8 cellular contexts compared by ENCODE assay signal in genomic region chr11:112881461-112881860, GRCh38.
DNase-seq lines count a peak whose midpoint lies in the region; ATAC-seq and TF ChIP-seq lines count a peak whose summit lies in the region.

No MANE protein-coding gene starts in this region.

- H3K9me3 Mint-ChIP-seq in natural killer cell treated with Interleukin-12 subunit alpha and Interleukin-12 subunit beta and Interleukin-15 and Interleukin-18, amount 100 ng/mL, for 72 hours = no peaks in the 10 kb centered on the region
- no peaks in the 10 kb centered on the region for H3K9me3 Mint-ChIP-seq in activated naive CD4-positive, alpha-beta T cell treated with anti-CD3 and anti-CD28 coated beads for 36 hours

- H3K9me3 ChIP-seq in PC-9 (ENCODE audit: insufficient read depth, low read depth) = no peaks in the 10 kb centered on the region
- H3K9me3 ChIP-seq in T-helper 17 cell (ENCODE audit: control insufficient read depth, low read length, poor library complexity, severe bottlenecking) = no peaks in the 10 kb centered on the region
- H3K9me3 ChIP-seq in WERI-Rb-1 (ENCODE audit: severe bottlenecking) = no peaks in the 10 kb centered on the region

- intact Hi-C loops in PC-9 (cut with micrococcal nuclease; ENCODE audit: unreplicated experiment) = no loop called here
- intact Hi-C loops in activated naive CD4-positive, alpha-beta T cell treated with anti-CD3 and anti-CD28 coated beads for 36 hours (cut with micrococcal nuclease) = no loop called here

- no peaks in the 10 kb centered on the region for H4K20me1 ChIP-seq in PC-9 (ENCODE audit: insufficient read depth)

- no peak overlapping the region for H3K27ac Mint-ChIP-seq in natural killer cell treated with Interleukin-12 subunit alpha and Interleukin-12 subunit beta and Interleukin-15 and Interleukin-18, amount 100 ng/mL, for 72 hours
- H3K27ac Mint-ChIP-seq in activated naive CD4-positive, alpha-beta T cell treated with anti-CD3 and anti-CD28 coated beads for 36 hours = no peak overlapping the region
- no peak overlapping the region for H3K27ac Mint-ChIP-seq in T-helper 17 cell

- POLR2A ChIA-PET in PC-9 (lab: Charles Lee; ENCODE audit: unreplicated experiment) = no interaction called here

- H3K36me3 ChIP-seq in PC-9 (ENCODE audit: low read depth) (no peaks in the 10 kb centered on the region), WERI-Rb-1 (no peaks in the 10 kb centered on the region)

- H3K27ac ChIP-seq in PC-9 = no peak overlapping the region
- H3K27ac ChIP-seq in WERI-Rb-1 = no peak overlapping the region

- H3K36me3 Mint-ChIP-seq in natural killer cell treated with Interleukin-12 subunit alpha and Interleukin-12 subunit beta and Interleukin-15 and Interleukin-18, amount 100 ng/mL, for 72 hours = no peaks in the 10 kb centered on the region
- no peaks in the 10 kb centered on the region for H3K36me3 Mint-ChIP-seq in activated naive CD4-positive, alpha-beta T cell treated with anti-CD3 and anti-CD28 coated beads for 36 hours (ENCODE audit: low read depth)
- no peaks in the 10 kb centered on the region for H3K36me3 Mint-ChIP-seq in T-helper 17 cell (ENCODE audit: low read depth)

- peak overlapping the region; percentile 60 for H2AFZ ChIP-seq in PC-9

- H3K4me1 Mint-ChIP-seq in natural killer cell treated with Interleukin-12 subunit alpha and Interleukin-12 subunit beta and Interleukin-15 and Interleukin-18, amount 100 ng/mL, for 72 hours (ENCODE audit: low read depth in 2 of 2) = peaks cover 15 to 55% of the 10 kb centered on the region in 2 donors
- no peaks in the 10 kb centered on the region for H3K4me1 Mint-ChIP-seq in activated naive CD4-positive, alpha-beta T cell treated with anti-CD3 and anti-CD28 coated beads for 36 hours (ENCODE audit: low read depth)
- peaks cover 3% of the 10 kb centered on the region for H3K4me1 Mint-ChIP-seq in T-helper 17 cell

- no peaks in the 10 kb centered on the region for H3K79me2 ChIP-seq in PC-9 (ENCODE audit: low read depth)

- H3K4me3 Mint-ChIP-seq in natural killer cell treated with Interleukin-12 subunit alpha and Interleukin-12 subunit beta and Interleukin-15 and Interleukin-18, amount 100 ng/mL, for 72 hours = peak overlapping the region; percentile 78
- no peak overlapping the region for H3K4me3 Mint-ChIP-seq in activated naive CD4-positive, alpha-beta T cell treated with anti-CD3 and anti-CD28 coated beads for 36 hours
- no peak overlapping the region for H3K4me3 Mint-ChIP-seq in T-helper 17 cell

- no peaks in the 10 kb centered on the region for H3K9me2 ChIP-seq in PC-9 (ENCODE audit: insufficient read depth)

- ATAC-seq in natural killer cell treated with Interleukin-12 subunit alpha and Interleukin-12 subunit beta and Interleukin-15 and Interleukin-18, amount 100 ng/mL, for 72 hours = no peak
- ATAC-seq in T-helper 17 cell = no peak

- peak overlapping the region; percentile 72 for H3K4me2 ChIP-seq in PC-9

- H3K4me1 ChIP-seq in PC-9 (replicated peaks; ENCODE audit: insufficient read depth) = no peaks in the 10 kb centered on the region

- H3F3A ChIP-seq in PC-9 (ENCODE audit: insufficient read depth, low read depth) = no peaks in the 10 kb centered on the region

- TF ChIP-seq CTCF in PC-9 (conservative IDR thresholded peaks at IDR 0.05) (no peak), foreskin fibroblast (IDR thresholded peaks at IDR 0.05; ENCODE audit: low read depth, low read length) (no peak), WERI-Rb-1 (IDR thresholded peaks at IDR 0.05; ENCODE audit: low read depth, low read length) (no peak)

- CTCF ChIA-PET in PC-9 (lab: Charles Lee) = no interaction called here
- CTCF ChIA-PET in activated naive CD4-positive, alpha-beta T cell treated with anti-CD3 and anti-CD28 coated beads for 36 hours (lab: Charles Lee) = no interaction called here

- H3K27me3 ChIP-seq in PC-9 (ENCODE audit: insufficient read depth, low read depth) = peaks cover 21% of the 10 kb centered on the region; the same call in 1 of the 2 replicates
- H3K27me3 ChIP-seq in WERI-Rb-1 (ENCODE audit: insufficient read depth, low read depth, severe bottlenecking) = no peaks in the 10 kb centered on the region

- BruUV-seq in PC-9 (replicated peaks; lab: Mats Ljungman, UMichigan) = no TSS peak

- DNase-seq in GOT3 (lab: John Stamatoyannopoulos, UW) (peak; percentile 1), PC-9 (peak; percentile 1 to 62), foreskin fibroblast (peak in 1 of 2 donors; percentile 31), T-helper 17 cell (no peak), HuH-7.5 (ENCODE audit: low spot score) (no peak), WERI-Rb-1 (no peak)
- DNase-seq in natural killer cell treated with Interleukin-12 subunit alpha and Interleukin-12 subunit beta and Interleukin-15 and Interleukin-18, amount 100 ng/mL, for 72 hours (ENCODE audit: low spot score) = no peak
- DNase-seq in activated naive CD4-positive, alpha-beta T cell treated with anti-CD3 and anti-CD28 coated beads for 36 hours = no peak

- H3K4me3 ChIP-seq in PC-9 (peak overlapping the region; percentile 49; the same call in 1 of the 2 replicates), foreskin fibroblast (ENCODE audit: low read depth in 1 of 2, low read length in 2 of 2) (peak overlapping the region; percentile 2 to 42), WERI-Rb-1 (ENCODE audit: low read depth, low read length) (no peak overlapping the region)

- H3K27me3 Mint-ChIP-seq in natural killer cell treated with Interleukin-12 subunit alpha and Interleukin-12 subunit beta and Interleukin-15 and Interleukin-18, amount 100 ng/mL, for 72 hours = no peaks in the 10 kb centered on the region
- peaks cover 5% of the 10 kb centered on the region for H3K27me3 Mint-ChIP-seq in activated naive CD4-positive, alpha-beta T cell treated with anti-CD3 and anti-CD28 coated beads for 36 hours (ENCODE audit: low read depth)
- H3K27me3 Mint-ChIP-seq in T-helper 17 cell = peaks cover 8% of the 10 kb centered on the region

Comparison
In these comparisons a context has a peak if more than half of its experiments do, and no peak if none do; other contexts are left out.
1. DNase-seq: peak in GOT3 (single experiment) and PC-9 (2 of 2); none in natural killer cell treated with Interleukin-12 subunit alpha and Interleukin-12 subunit beta and Interleukin-15 and Interleukin-18, amount 100 ng/mL, for 72 hours (single experiment), activated naive CD4-positive, alpha-beta T cell treated with anti-CD3 and anti-CD28 coated beads for 36 hours (single experiment), T-helper 17 cell (0 of 3), HuH-7.5 (single experiment) and WERI-Rb-1 (single experiment).